3 cellular contexts compared by ENCODE assay signal in the genomic region with DNA sequence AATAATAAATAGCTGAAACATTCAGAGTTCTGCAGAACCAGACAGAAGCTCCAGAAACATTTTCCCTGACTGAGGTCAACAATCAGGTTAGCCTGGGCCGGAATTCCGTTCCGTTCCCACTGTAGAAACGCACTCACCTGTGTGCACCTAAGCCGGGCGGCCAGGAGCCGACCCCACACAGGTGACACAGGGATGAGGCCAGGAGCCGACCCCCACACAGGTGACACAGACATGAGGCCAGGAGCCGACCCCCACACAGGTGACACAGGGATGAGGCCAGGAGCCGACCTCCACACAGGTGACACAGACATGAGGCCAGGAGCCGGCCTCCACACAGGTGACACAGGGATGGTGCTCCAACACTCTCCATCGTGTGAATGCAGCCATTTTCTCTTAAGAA.
TF ChIP-seq lines count a peak whose summit lies in the region.

No MANE protein-coding gene starts in this region.

TF ChIP-seq in SK-N-SH, 30 proteins besides CTCF, POLR2A, EP300 and RAD21 (continues in another document):
- TF ChIP-seq SIN3A (IDR thresholded peaks at IDR 0.05; ENCODE audit: borderline replicate concordance, low read depth, low read length) (no peak), RFX5 (IDR thresholded peaks at IDR 0.05; ENCODE audit: low read length) (no peak), TCF12 (IDR thresholded peaks at IDR 0.05) (no peak), NFIC (IDR thresholded peaks at IDR 0.05; ENCODE audit: borderline replicate concordance) (no peak), MEF2A (IDR thresholded peaks at IDR 0.05; ENCODE audit: borderline replicate concordance, low read depth) (no peak), CHD2 (IDR thresholded peaks at IDR 0.05; ENCODE audit: low read length, partially characterized antibody) (no peak), USF2 (IDR thresholded peaks at IDR 0.05; ENCODE audit: borderline replicate concordance, low read depth, low read length) (no peak), GATA2 (CRISPR knock-in tag; IDR thresholded peaks at IDR 0.05) (no peak), JUND (IDR thresholded peaks at IDR 0.05) (no peak), TAF1 (IDR thresholded peaks at IDR 0.05; ENCODE audit: borderline replicate concordance, low read depth, low read length) (no peak), YY1 (IDR thresholded peaks at IDR 0.05; ENCODE audit: low read depth) (no peak), NRF1 (IDR thresholded peaks at IDR 0.05; ENCODE audit: low read depth, low read length) (no peak), FOSL2 (IDR thresholded peaks at IDR 0.05; ENCODE audit: borderline replicate concordance, low read depth) (no peak)
- TF ChIP-seq, protein P1, sequence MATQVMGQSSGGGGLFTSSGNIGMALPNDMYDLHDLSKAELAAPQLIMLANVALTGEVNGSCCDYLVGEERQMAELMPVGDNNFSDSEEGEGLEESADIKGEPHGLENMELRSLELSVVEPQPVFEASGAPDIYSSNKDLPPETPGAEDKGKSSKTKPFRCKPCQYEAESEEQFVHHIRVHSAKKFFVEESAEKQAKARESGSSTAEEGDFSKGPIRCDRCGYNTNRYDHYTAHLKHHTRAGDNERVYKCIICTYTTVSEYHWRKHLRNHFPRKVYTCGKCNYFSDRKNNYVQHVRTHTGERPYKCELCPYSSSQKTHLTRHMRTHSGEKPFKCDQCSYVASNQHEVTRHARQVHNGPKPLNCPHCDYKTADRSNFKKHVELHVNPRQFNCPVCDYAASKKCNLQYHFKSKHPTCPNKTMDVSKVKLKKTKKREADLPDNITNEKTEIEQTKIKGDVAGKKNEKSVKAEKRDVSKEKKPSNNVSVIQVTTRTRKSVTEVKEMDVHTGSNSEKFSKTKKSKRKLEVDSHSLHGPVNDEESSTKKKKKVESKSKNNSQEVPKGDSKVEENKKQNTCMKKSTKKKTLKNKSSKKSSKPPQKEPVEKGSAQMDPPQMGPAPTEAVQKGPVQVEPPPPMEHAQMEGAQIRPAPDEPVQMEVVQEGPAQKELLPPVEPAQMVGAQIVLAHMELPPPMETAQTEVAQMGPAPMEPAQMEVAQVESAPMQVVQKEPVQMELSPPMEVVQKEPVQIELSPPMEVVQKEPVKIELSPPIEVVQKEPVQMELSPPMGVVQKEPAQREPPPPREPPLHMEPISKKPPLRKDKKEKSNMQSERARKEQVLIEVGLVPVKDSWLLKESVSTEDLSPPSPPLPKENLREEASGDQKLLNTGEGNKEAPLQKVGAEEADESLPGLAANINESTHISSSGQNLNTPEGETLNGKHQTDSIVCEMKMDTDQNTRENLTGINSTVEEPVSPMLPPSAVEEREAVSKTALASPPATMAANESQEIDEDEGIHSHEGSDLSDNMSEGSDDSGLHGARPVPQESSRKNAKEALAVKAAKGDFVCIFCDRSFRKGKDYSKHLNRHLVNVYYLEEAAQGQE (IDR thresholded peaks at IDR 0.05; ENCODE audit: low read depth, low read length): no peak
- TF ChIP-seq, protein P2, sequence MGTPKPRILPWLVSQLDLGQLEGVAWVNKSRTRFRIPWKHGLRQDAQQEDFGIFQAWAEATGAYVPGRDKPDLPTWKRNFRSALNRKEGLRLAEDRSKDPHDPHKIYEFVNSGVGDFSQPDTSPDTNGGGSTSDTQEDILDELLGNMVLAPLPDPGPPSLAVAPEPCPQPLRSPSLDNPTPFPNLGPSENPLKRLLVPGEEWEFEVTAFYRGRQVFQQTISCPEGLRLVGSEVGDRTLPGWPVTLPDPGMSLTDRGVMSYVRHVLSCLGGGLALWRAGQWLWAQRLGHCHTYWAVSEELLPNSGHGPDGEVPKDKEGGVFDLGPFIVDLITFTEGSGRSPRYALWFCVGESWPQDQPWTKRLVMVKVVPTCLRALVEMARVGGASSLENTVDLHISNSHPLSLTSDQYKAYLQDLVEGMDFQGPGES (IDR thresholded peaks at IDR 0.05; ENCODE audit: low read depth, low read length): no peak
- TF ChIP-seq, protein P3, sequence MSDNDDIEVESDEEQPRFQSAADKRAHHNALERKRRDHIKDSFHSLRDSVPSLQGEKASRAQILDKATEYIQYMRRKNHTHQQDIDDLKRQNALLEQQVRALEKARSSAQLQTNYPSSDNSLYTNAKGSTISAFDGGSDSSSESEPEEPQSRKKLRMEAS (IDR thresholded peaks at IDR 0.05; ENCODE audit: low read depth): no peak

TF ChIP-seq in SK-N-SH treated with all-trans-retinoic acid at 6 μM for 48 hours, 23 proteins besides CTCF, POLR2A, EP300 and RAD21:
- TF ChIP-seq TCF4 (CRISPR knock-in tag; IDR thresholded peaks at IDR 0.05; ENCODE audit: borderline replicate concordance) (no peak), ARNTL (CRISPR knock-in tag; IDR thresholded peaks at IDR 0.05; ENCODE audit: borderline replicate concordance, low read depth) (no peak), CSDC2 (CRISPR knock-in tag; IDR thresholded peaks at IDR 0.05) (no peak), ZNF70 (CRISPR knock-in tag; IDR thresholded peaks at IDR 0.05) (no peak), OSR1 (CRISPR knock-in tag; IDR thresholded peaks at IDR 0.05) (no peak), CREB5 (CRISPR knock-in tag; IDR thresholded peaks at IDR 0.05; ENCODE audit: low read depth) (no peak), SNAI2 (CRISPR knock-in tag; IDR thresholded peaks at IDR 0.05) (no peak)
- TF ChIP-seq, protein P4, sequence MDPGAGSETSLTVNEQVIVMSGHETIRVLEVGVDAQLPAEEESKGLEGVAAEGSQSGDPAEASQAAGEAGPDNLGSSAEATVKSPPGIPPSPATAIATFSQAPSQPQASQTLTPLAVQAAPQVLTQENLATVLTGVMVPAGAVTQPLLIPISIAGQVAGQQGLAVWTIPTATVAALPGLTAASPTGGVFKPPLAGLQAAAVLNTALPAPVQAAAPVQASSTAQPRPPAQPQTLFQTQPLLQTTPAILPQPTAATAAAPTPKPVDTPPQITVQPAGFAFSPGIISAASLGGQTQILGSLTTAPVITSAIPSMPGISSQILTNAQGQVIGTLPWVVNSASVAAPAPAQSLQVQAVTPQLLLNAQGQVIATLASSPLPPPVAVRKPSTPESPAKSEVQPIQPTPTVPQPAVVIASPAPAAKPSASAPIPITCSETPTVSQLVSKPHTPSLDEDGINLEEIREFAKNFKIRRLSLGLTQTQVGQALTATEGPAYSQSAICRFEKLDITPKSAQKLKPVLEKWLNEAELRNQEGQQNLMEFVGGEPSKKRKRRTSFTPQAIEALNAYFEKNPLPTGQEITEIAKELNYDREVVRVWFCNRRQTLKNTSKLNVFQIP (CRISPR knock-in tag; IDR thresholded peaks at IDR 0.05; ENCODE audit: borderline replicate concordance, low read depth): no peak

TF ChIP-seq in H1, 55 proteins besides CTCF, POLR2A, EP300 and RAD21:
- TF ChIP-seq CREB1 (IDR thresholded peaks at IDR 0.05): no peak
- no peak for TF ChIP-seq HDAC2 (IDR thresholded peaks at IDR 0.05; ENCODE audit: borderline replicate concordance in 1 of 2, low read depth in 2 of 2, low read length in 2 of 2)
- no peak for TF ChIP-seq CHD2 (IDR thresholded peaks at IDR 0.05; ENCODE audit: low read length)
- TF ChIP-seq CBX5 (IDR thresholded peaks at IDR 0.05; ENCODE audit: low read depth, low read length): no peak
- no peak for TF ChIP-seq CTBP2 (IDR thresholded peaks at IDR 0.05; ENCODE audit: borderline replicate concordance, insufficient read depth, insufficient read length, low read length)
- no peak for TF ChIP-seq RFX5 (IDR thresholded peaks at IDR 0.05; ENCODE audit: borderline replicate concordance, low read depth, low read length)
- TF ChIP-seq NANOG (IDR thresholded peaks at IDR 0.05; ENCODE audit: insufficient read depth, low read depth, low read length, poor library complexity, severe bottlenecking): no peak
- TF ChIP-seq TAF7 (optimal IDR thresholded peaks at IDR 0.05; ENCODE audit: borderline replicate concordance, low read depth, low read length): no peak
